ENCODE assay signal across 9 cellular contexts in genomic region chr1:115976900-115977480, GRCh38. TPM values are rescaled to one million over a fixed set of nuclear protein-coding genes. Genes with fewer than 3 reads are reported as not detected.
DNase-seq lines count a peak whose midpoint lies in the region; ATAC-seq and TF ChIP-seq lines count a peak whose summit lies in the region.
"Had no signal": no experiment of that assay in that cellular context is flagged by ENCODE, and none has a peak within 500 bp of the region (broad histone marks: within the 10 kb centered on the region; RNA-seq: fewer than 3 reads in every experiment).

No MANE protein-coding gene starts in this region.

- no peaks in the 10 kb centered on the region for H3K9me3 Mint-ChIP-seq in CD4-positive, alpha-beta T cell

- no peak for ATAC-seq in CD4-positive, alpha-beta T cell (ENCODE audit: poor library complexity)
- ATAC-seq in GM18861 (IDR thresholded peaks at IDR 0.05; ENCODE audit: unreplicated experiment): no peak
- no peak for ATAC-seq in HG02885 (IDR thresholded peaks at IDR 0.05; ENCODE audit: poor library complexity, unreplicated experiment)

- peaks cover 67% of the 10 kb centered on the region for H3K27me3 Mint-ChIP-seq in CD4-positive, alpha-beta T cell

- peaks cover 48% of the 10 kb centered on the region for H3K4me1 ChIP-seq in mononuclear cell (ENCODE audit: insufficient read depth, low read length)
- no peaks in the 10 kb centered on the region for H3K4me1 ChIP-seq in uterus

- DNase-seq in CD4-positive, alpha-beta T cell: no peak
- DNase-seq in LNCaP clone FGC (ENCODE audit: low read depth) (no peak), choroid plexus epithelial cell (ENCODE audit: low read depth) (no peak), uterus (no peak)
- DNase-seq in stimulated activated CD4-positive, alpha-beta T cell treated with anti-CD3 and anti-CD28 coated beads, Interleukin-1b, Interleukin-23, amount 100 ng/mL, for 48 hours: no peak

- intact Hi-C loops in CD4-positive, alpha-beta T cell (cut with DNase I, micrococcal nuclease): no loop called here
- intact Hi-C loops in uterus (cut with DNase I; ENCODE audit: low total_unique reads): no loop called here

- CTCF ChIA-PET in CD4-positive, alpha-beta T cell (lab: Charles Lee): no interaction called here

- no peak for TF ChIP-seq CTCF in CD4-positive, alpha-beta T cell (IDR thresholded peaks at IDR 0.05)
- TF ChIP-seq CTCF in LNCaP clone FGC (IDR thresholded peaks at IDR 0.05; ENCODE audit: control insufficient read depth, extremely low read depth, insufficient read depth) (no peak), choroid plexus epithelial cell (conservative IDR thresholded peaks at IDR 0.05; ENCODE audit: low read depth, low read length) (no peak), uterus (IDR thresholded peaks at IDR 0.05) (no peak)

- POLR2A ChIA-PET in CD4-positive, alpha-beta T cell (lab: Charles Lee): no interaction called here

- peak overlapping the region; percentile 80 for H3K4me3 Mint-ChIP-seq in CD4-positive, alpha-beta T cell

- H3K27ac Mint-ChIP-seq in CD4-positive, alpha-beta T cell: no peak overlapping the region

- TF ChIP-seq POLR2A in uterus (IDR thresholded peaks at IDR 0.05): no peak

- H3K4me3 ChIP-seq in LNCaP clone FGC (ENCODE audit: low read depth, low read length) (peak overlapping the region; percentile 65), choroid plexus epithelial cell (ENCODE audit: low read depth, low read length) (peak overlapping the region; percentile 66), mononuclear cell (ENCODE audit: low read length) (peak overlapping the region; percentile 57), uterus (peak overlapping the region; percentile 47 to 48)

- no peak overlapping the region for H3K27ac ChIP-seq in CD4-positive, alpha-beta T cell (ENCODE audit: low read depth, low read length)
- H3K27ac ChIP-seq in uterus: peak overlapping the region in 1 of 2 donors; percentile 49

- H3K9me3 ChIP-seq in CD4-positive, alpha-beta T cell (ENCODE audit: control insufficient read depth, low read length): no peaks in the 10 kb centered on the region
- no peaks in the 10 kb centered on the region for H3K9me3 ChIP-seq in mononuclear cell (ENCODE audit: low read depth, low read length)
- no peaks in the 10 kb centered on the region for H3K9me3 ChIP-seq in uterus

- no peaks in the 10 kb centered on the region for H3K36me3 Mint-ChIP-seq in CD4-positive, alpha-beta T cell (ENCODE audit: low read depth)

- H3K27me3 ChIP-seq in CD4-positive, alpha-beta T cell (ENCODE audit: control insufficient read depth, insufficient read depth, low read length): peaks cover 39% of the 10 kb centered on the region
- H3K27me3 ChIP-seq in mononuclear cell (ENCODE audit: insufficient read depth, low read length) (peaks cover 6% of the 10 kb centered on the region), uterus (no peaks in the 10 kb centered on the region)

- peaks cover 6% of the 10 kb centered on the region for H3K4me1 Mint-ChIP-seq in CD4-positive, alpha-beta T cell (ENCODE audit: low read depth)

- no peaks in the 10 kb centered on the region for H3K36me3 ChIP-seq in uterus

RNA-seq across cellular contexts. Expression of gene SLC22A15, which starts 0.7 kb away (rescaled TPM):
- under 1 TPM; 0.08 to 0.22 TPM for total RNA-seq in CD4-positive, alpha-beta T cell
- total RNA-seq in mononuclear cell: 6.4 TPM
- 1 to 10 TPM in 3 of 4 donors, not detected in 1; 2.0 to 7.8 (median 3.8) TPM for total RNA-seq in uterus
- total RNA-seq: pulmonary artery endothelial cell had no signal
